Comparison of ENCODE assay signal across 8 cellular contexts in the genomic region with DNA sequence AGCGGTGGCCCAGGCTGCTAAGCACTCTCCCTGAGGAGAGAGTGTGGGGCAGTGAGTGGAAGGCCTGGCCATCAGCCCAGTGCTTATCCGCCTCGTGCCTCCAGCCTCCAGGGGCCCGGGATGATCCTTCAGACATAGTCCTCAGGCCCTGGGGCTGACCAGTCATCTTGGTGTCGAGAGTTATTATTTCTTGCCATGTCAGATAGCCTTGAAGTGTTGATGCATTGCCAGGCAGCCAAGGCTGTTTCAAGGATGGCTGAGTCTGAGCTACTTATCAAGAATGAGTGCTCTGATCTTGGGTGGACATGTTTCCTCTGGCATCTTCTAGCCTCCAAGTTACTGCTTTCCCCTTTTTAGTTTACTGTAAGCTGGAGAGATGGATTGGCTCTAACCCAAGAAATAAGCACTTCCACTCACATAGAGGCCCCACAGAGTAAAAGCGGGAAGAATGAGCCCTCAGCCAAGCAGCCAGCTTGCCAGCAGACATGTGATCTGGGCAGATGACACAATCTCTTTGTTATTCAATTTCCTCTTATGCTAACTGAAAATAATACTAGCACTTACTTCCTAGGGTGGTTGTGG.
A peak's percentile ranks its signal among the peaks of the same experiment; 100 is the strongest.
DNase-seq lines count a peak whose midpoint lies in the region; ATAC-seq and TF ChIP-seq lines count a peak whose summit lies in the region.

No MANE protein-coding gene starts in this region.

- peak; percentile 85 for TF ChIP-seq EP300 in transverse colon (IDR thresholded peaks at IDR 0.05; ENCODE audit: low read depth)

- no peak for TF ChIP-seq CTCF in mammary epithelial cell (conservative IDR thresholded peaks at IDR 0.05 in 1 of 2, IDR thresholded peaks at IDR 0.05 in 1 of 2; ENCODE audit: extremely low read depth in 1 of 2, insufficient read depth in 1 of 2, low read depth in 1 of 2, low read length in 2 of 2)
- TF ChIP-seq CTCF in lower leg skin (IDR thresholded peaks at IDR 0.05) = no peak
- no peak for TF ChIP-seq CTCF in transverse colon (IDR thresholded peaks at IDR 0.05)

- H3K4me2 ChIP-seq in mammary epithelial cell (ENCODE audit: insufficient read depth, low read depth, low read length) = no peak overlapping the region

- H3K9ac ChIP-seq in mammary epithelial cell (ENCODE audit: insufficient read depth, low read length) = no peak overlapping the region

- peak overlapping the region; percentile 63 for H2AFZ ChIP-seq in mammary epithelial cell (ENCODE audit: low read depth, low read length)

- in situ Hi-C loops in mammary epithelial cell (cut with MboI; ENCODE audit: low sequenced_read_pairs in 2 of 2) = loop anchor here in 1 of 2 donors (10.0 kb wide), 1 partner anchor 136 kb away; a partner anchor contains a TSS
- in situ Hi-C loops in transverse colon (cut with MboI; ENCODE audit: low pct_ligation_motif_present in 1 of 4, low pct_unique_long_range_greater_than_20kb in 1 of 4, low sequenced_read_pairs in 3 of 4) = no loop called here

- no peaks in the 10 kb centered on the region for H3K79me2 ChIP-seq in mammary epithelial cell (ENCODE audit: insufficient read depth, low read length)

- dilution Hi-C loops in mammary epithelial cell (cut with HindIII; ENCODE audit: low sequenced_read_pairs) = no loop called here

- peak; percentile 77 for DNase-seq in DMS53 treated with DMSO at 0.1 percent for 48 hours (lab: John Stamatoyannopoulos, UW; ENCODE audit: unreplicated experiment)
- DNase-seq in NCI-H2196 (lab: John Stamatoyannopoulos, UW; ENCODE audit: unreplicated experiment) = peak; percentile 82
- peak; percentile 41 for DNase-seq in mammary epithelial cell
- DNase-seq in lower leg skin (ENCODE audit: low spot score in 2 of 2) = peak; percentile 82 to 94
- DNase-seq in transverse colon = peak; percentile 55
- DNase-seq in T-helper 2 cell = no peak
- DNase-seq in activated effector memory CD4-positive, alpha-beta T cell treated with anti-CD3 and anti-CD28 coated beads, Interleukin-2, amount 50 U/mL, for 16 hours = no peak

- no peaks in the 10 kb centered on the region for H4K20me1 ChIP-seq in mammary epithelial cell (ENCODE audit: insufficient read depth, low read length)

- WGBS in mammary epithelial cell (ENCODE audit: low coverage, missing lambda C conversion rate) = 38% methylated on average over 6 of the region's 6 CpGs
- 41 to 53% methylated on average over 4 to 6 of the region's 6 CpGs for WGBS in lower leg skin, 2 donors
- 60 to 80% methylated on average over 1 to 6 of the region's 6 CpGs for WGBS in transverse colon (ENCODE audit: low coverage in 1 of 2), 2 donors

- CTCF ChIA-PET in mammary epithelial cell (lab: Charles Lee; ENCODE audit: low non-redundant PET) = no interaction called here

- H3K27me3 ChIP-seq in mammary epithelial cell (ENCODE audit: insufficient read depth, low read length) (no peaks in the 10 kb centered on the region), transverse colon (no peaks in the 10 kb centered on the region)

- BruUV-seq in mammary epithelial cell (replicated peaks; lab: Mats Ljungman, UMichigan) = no TSS peak

- H3K4me1 ChIP-seq in mammary epithelial cell (ENCODE audit: insufficient read depth, low read length) (peaks cover 78% of the 10 kb centered on the region), transverse colon (peaks cover 11 to 34% (median 23%) of the 10 kb centered on the region in 4 donors)

- H3K9me3 ChIP-seq in mammary epithelial cell (replicated peaks; ENCODE audit: insufficient read depth, low read length) = no peaks in the 10 kb centered on the region
- peaks cover 3 to 5% of the 10 kb centered on the region in 2 donors for H3K9me3 ChIP-seq in transverse colon

- no peak for ATAC-seq in HG03571 (IDR thresholded peaks at IDR 0.05; ENCODE audit: unreplicated experiment)

- no peak overlapping the region for H3K4me3 ChIP-seq in mammary epithelial cell (replicated peaks in 1 of 3; ENCODE audit: insufficient read depth in 1 of 3, low read depth in 2 of 3, low read length in 3 of 3)
- H3K4me3 ChIP-seq in lower leg skin (ENCODE audit: low read depth, poor library complexity, severe bottlenecking) = no peak overlapping the region
- H3K4me3 ChIP-seq in transverse colon = no peak overlapping the region

- no peak for TF ChIP-seq POLR2A in lower leg skin (IDR thresholded peaks at IDR 0.05)
- TF ChIP-seq POLR2A in transverse colon (IDR thresholded peaks at IDR 0.05) = no peak

- H3K36me3 ChIP-seq in mammary epithelial cell (ENCODE audit: insufficient read depth, low read length) = no peaks in the 10 kb centered on the region
- H3K36me3 ChIP-seq in transverse colon = no peaks in the 10 kb centered on the region

- intact Hi-C loops in mammary epithelial cell (cut with micrococcal nuclease) (no loop called here), lower leg skin (cut with DNase I; ENCODE audit: low total_unique reads) (no loop called here), transverse colon (cut with DNase I; ENCODE audit: low total_unique reads) (no loop called here)

- H3K27ac ChIP-seq in mammary epithelial cell (ENCODE audit: insufficient read depth, low read depth, low read length) (peak overlapping the region; percentile 62), transverse colon (peak overlapping the region; percentile 49 to 78 (median 69))

Comparison
In these comparisons a context has a peak if more than half of its experiments do, and no peak if none do; other contexts are left out.
1. DNase-seq: peak in DMS53 treated with DMSO at 0.1 percent for 48 hours (single experiment), NCI-H2196 (single experiment), mammary epithelial cell (single experiment), lower leg skin (2 of 2) and transverse colon (single experiment); none in T-helper 2 cell (0 of 5) and activated effector memory CD4-positive, alpha-beta T cell treated with anti-CD3 and anti-CD28 coated beads, Interleukin-2, amount 50 U/mL, for 16 hours (single experiment).